9 cellular contexts compared by ENCODE assay signal in the genomic region with DNA sequence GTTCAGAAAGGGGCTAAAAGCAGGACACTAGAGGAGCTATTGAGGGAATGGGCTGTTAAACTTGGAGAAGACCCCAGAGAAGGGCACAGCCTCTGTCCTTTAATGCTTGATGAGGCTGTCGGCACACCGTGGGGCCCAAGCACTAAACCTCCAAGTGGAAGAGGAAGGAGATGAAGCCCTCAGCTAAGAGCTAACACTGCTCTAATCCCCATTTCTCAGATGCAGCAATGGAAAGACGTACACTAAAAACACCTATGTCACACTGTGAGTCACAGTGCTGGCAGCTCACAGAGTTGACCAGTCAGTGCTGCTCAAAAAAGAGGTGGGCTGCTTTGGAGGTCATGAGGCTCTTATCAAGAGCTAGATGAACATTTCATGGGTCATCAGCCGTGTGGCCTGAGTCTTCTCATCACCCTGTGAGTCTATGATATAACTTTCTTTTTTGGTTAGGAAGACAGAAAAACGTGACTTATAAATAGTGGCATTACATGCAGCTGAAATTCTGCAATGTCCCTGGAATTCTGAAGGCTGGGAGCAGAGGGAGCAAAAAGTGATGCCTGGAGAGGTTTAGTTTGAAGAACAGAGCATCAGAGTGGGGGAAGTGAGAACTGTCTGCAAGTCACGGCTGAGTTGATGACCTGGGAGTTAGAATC. TPM values are rescaled to one million over a fixed set of nuclear protein-coding genes. Genes with fewer than 3 reads are reported as not detected.
DNase-seq lines count a peak whose midpoint lies in the region; ATAC-seq and TF ChIP-seq lines count a peak whose summit lies in the region.
"Had no signal": no experiment of that assay in that cellular context is flagged by ENCODE, and none has a peak within 500 bp of the region (broad histone marks: within the 10 kb centered on the region; RNA-seq: fewer than 3 reads in every experiment).

No MANE protein-coding gene starts in this region.

- TF ChIP-seq CTCF in mucosa of descending colon (IDR thresholded peaks at IDR 0.05): no peak

- H3K4me3 ChIP-seq in mucosa of descending colon: no peak overlapping the region
- H3K4me3 ChIP-seq: transverse colon had no signal

- no peaks in the 10 kb centered on the region for H3K4me1 ChIP-seq in mucosa of descending colon (ENCODE audit: low read depth)

- H3K9me3 ChIP-seq in mucosa of descending colon: no peaks in the 10 kb centered on the region
- H3K9me3 ChIP-seq: transverse colon had no signal

- DNase-seq in Daoy (ENCODE audit: low read depth): peak; percentile 53
- peak; percentile 67 for DNase-seq in activated CD4-positive, alpha-beta memory T cell treated with anti-CD3 and anti-CD28 coated beads for 36 hours
- no peak for DNase-seq in mucosa of descending colon
- DNase-seq in OCI-M2 (lab: John Stamatoyannopoulos, UW; ENCODE audit: unreplicated experiment): no peak
- no peak for DNase-seq in NCI-H1092 (lab: John Stamatoyannopoulos, UW)
- DNase-seq: transverse colon had no signal

- no peaks in the 10 kb centered on the region for H3K36me3 ChIP-seq in mucosa of descending colon (ENCODE audit: low read depth)
- H3K36me3 ChIP-seq: transverse colon had no signal

- H3K9me3 Mint-ChIP-seq in activated CD4-positive, alpha-beta memory T cell treated with anti-CD3 and anti-CD28 coated beads for 36 hours: no peaks in the 10 kb centered on the region

- H3K4me3 Mint-ChIP-seq in activated CD4-positive, alpha-beta memory T cell treated with anti-CD3 and anti-CD28 coated beads for 36 hours: peak overlapping the region; percentile 45

- H3K36me3 Mint-ChIP-seq in activated CD4-positive, alpha-beta memory T cell treated with anti-CD3 and anti-CD28 coated beads for 36 hours: peaks cover 59% of the 10 kb centered on the region

- CTCF ChIA-PET in activated CD4-positive, alpha-beta memory T cell treated with anti-CD3 and anti-CD28 coated beads for 36 hours (lab: Charles Lee): interaction anchor here (0.6 to 15.1 kb wide), 18 partner anchors 9 to 503 kb away, joined by 3 to 242 read pairs (median 4); a partner anchor contains a TSS

- no peaks in the 10 kb centered on the region for H3K27me3 Mint-ChIP-seq in activated CD4-positive, alpha-beta memory T cell treated with anti-CD3 and anti-CD28 coated beads for 36 hours

- POLR2A ChIA-PET in activated CD4-positive, alpha-beta memory T cell treated with anti-CD3 and anti-CD28 coated beads for 36 hours (lab: Charles Lee): interaction anchor here (0.6 to 4.6 kb wide), 11 partner anchors 9 to 218 kb away, joined by 3 to 20 read pairs (median 4); a partner anchor contains a TSS

- intact Hi-C loops in activated CD4-positive, alpha-beta memory T cell treated with anti-CD3 and anti-CD28 coated beads for 36 hours (cut with micrococcal nuclease): loop anchor here (1.0 to 5.0 kb wide), 8 partner anchors 10 to 298 kb away; a partner anchor contains a TSS
- intact Hi-C loops in mucosa of descending colon (cut with DNase I, micrococcal nuclease): no loop called here

- peaks cover 90% of the 10 kb centered on the region for H3K4me1 Mint-ChIP-seq in activated CD4-positive, alpha-beta memory T cell treated with anti-CD3 and anti-CD28 coated beads for 36 hours (ENCODE audit: low read depth)

- H3K27ac Mint-ChIP-seq in activated CD4-positive, alpha-beta memory T cell treated with anti-CD3 and anti-CD28 coated beads for 36 hours: peak overlapping the region; percentile 96

- ATAC-seq in HG02798 (IDR thresholded peaks at IDR 0.05; ENCODE audit: poor library complexity, unreplicated experiment) (peak; percentile 36), mucosa of descending colon (peak; percentile 6), GM19467 (IDR thresholded peaks at IDR 0.05; ENCODE audit: unreplicated experiment) (no peak), HG03520 (IDR thresholded peaks at IDR 0.05; ENCODE audit: unreplicated experiment) (no peak)

RNA-seq across cellular contexts. Expression of a gene that starts 21.5 kb away (rescaled TPM):
- total RNA-seq in Daoy (2014; rRNA removed; shearing (Covaris generic)): not detected in 2 replicates
- total RNA-seq in activated CD4-positive, alpha-beta memory T cell treated with anti-CD3 and anti-CD28 coated beads for 36 hours: 10 to 100 TPM; 37.9 to 38.7 TPM
- total RNA-seq in mucosa of descending colon: 1 to 10 TPM; 1.0 to 1.3 (median 1.0) TPM

Comparison
In these comparisons a context has a peak if more than half of its experiments do, and no peak if none do; other contexts are left out.
1. DNase-seq: peak in Daoy (single experiment) and activated CD4-positive, alpha-beta memory T cell treated with anti-CD3 and anti-CD28 coated beads for 36 hours (single experiment); none in mucosa of descending colon (0 of 3), OCI-M2 (single experiment) and NCI-H1092 (single experiment).
2. ATAC-seq: peak in HG02798 (single experiment) and mucosa of descending colon (single experiment); none in GM19467 (single experiment) and HG03520 (single experiment).
3. RNA of a gene that starts 21.5 kb away (total RNA-seq): 37.9 to 38.7 TPM in activated CD4-positive, alpha-beta memory T cell treated with anti-CD3 and anti-CD28 coated beads for 36 hours; 1.0 to 1.3 TPM in mucosa of descending colon and not detected in Daoy; every median in the first group is over 10 times any median in the second.